ENCODE assay signal across 8 cellular contexts in the genomic region with DNA sequence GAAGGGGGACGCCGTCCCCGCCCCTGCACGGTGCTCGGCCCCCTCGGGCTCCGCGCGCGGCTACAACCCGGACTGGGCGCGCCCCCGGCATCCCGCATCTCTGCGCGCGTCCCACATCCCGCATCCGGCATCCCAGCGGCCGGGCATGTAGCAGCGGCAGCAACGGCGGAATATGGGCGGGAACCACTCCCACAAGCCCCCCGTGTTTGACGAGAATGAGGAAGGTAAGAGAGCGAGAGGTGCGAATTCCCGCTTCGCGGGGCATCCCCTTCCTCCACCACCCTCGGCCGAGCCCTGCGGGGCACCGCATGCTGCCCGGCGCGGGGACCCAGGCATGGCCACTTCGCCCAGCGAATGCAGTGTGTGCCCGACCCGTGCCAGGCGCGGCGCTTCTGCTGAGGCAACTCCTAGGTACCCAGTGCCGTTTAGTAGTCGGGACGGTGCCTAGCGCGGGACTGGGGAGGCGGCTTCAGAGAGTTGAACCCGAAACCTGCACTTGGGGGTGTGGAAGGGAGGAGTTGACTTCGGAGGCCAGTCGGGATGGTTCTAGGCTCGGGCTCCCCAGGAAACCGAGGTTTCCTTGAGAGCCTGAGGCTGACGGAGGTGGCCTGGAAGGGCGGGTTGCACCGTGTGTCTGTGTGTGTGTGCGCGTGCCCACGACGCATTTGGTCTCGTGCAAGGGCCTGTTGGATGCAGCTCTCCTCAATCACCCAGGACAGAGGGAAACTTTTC. TPM values are rescaled to one million over a fixed set of nuclear protein-coding genes. Genes with fewer than 3 reads are reported as not detected.
DNase-seq lines count a peak whose midpoint lies in the region; ATAC-seq and TF ChIP-seq lines count a peak whose summit lies in the region.

No MANE protein-coding gene starts in this region.

- H3K4me3 ChIP-seq in AG10803 (ENCODE audit: low read length): peak overlapping the region; percentile 73
- no peak overlapping the region for H3K4me3 ChIP-seq in NB4 (ENCODE audit: low read depth, low read length)
- H3K4me3 ChIP-seq in esophagus muscularis mucosa: peak overlapping the region; percentile 62 to 67 (median 65)

- peak overlapping the region; percentile 13 to 56 (median 38) for H3K27ac ChIP-seq in esophagus muscularis mucosa (replicated peaks in 1 of 4)

- no peaks in the 10 kb centered on the region for H3K36me3 Mint-ChIP-seq in nephron progenitor cell (ENCODE audit: low read depth)

- TF ChIP-seq CTCF in AG10803 (conservative IDR thresholded peaks at IDR 0.05; ENCODE audit: low read length) (no peak), NB4 (IDR thresholded peaks at IDR 0.05; ENCODE audit: low read depth, low read length) (no peak), esophagus muscularis mucosa (IDR thresholded peaks at IDR 0.05) (no peak), nephron progenitor cell (IDR thresholded peaks at IDR 0.05) (no peak)

- WGBS in esophagus muscularis mucosa: 0% methylated on average over 4 of the region's 66 CpGs

- H3K4me1 Mint-ChIP-seq in nephron progenitor cell: peaks cover 8% of the 10 kb centered on the region

- H3K9me3 Mint-ChIP-seq in nephron progenitor cell: no peaks in the 10 kb centered on the region

- ATAC-seq in HG02610 (IDR thresholded peaks at IDR 0.05; ENCODE audit: unreplicated experiment) (no peak), GM21367 (IDR thresholded peaks at IDR 0.05; ENCODE audit: unreplicated experiment) (no peak), HG02884 (IDR thresholded peaks at IDR 0.05; ENCODE audit: unreplicated experiment) (no peak), HG03097 (IDR thresholded peaks at IDR 0.05; ENCODE audit: low FRiP score, unreplicated experiment) (no peak)

- H3K27me3 Mint-ChIP-seq in nephron progenitor cell (ENCODE audit: low read depth, poor library complexity): peaks cover 60% of the 10 kb centered on the region

- no peaks in the 10 kb centered on the region for H3K36me3 ChIP-seq in esophagus muscularis mucosa

- no peak overlapping the region for H3K27ac Mint-ChIP-seq in nephron progenitor cell

- H3K4me1 ChIP-seq in esophagus muscularis mucosa: peaks cover 14 to 26% (median 20%) of the 10 kb centered on the region in 4 donors

- peaks cover 0 to 5% (median 0%) of the 10 kb centered on the region in 4 donors for H3K27me3 ChIP-seq in esophagus muscularis mucosa

- DNase-seq in AG10803 (ENCODE audit: low read depth) (peak; percentile 40), NB4 (ENCODE audit: low read depth) (peak; percentile 33), esophagus muscularis mucosa (ENCODE audit: extremely low spot score) (peak; percentile 87), nephron progenitor cell (no peak)

- TF ChIP-seq POLR2A in NB4 (IDR thresholded peaks at IDR 0.05; ENCODE audit: extremely low read depth, insufficient read length) (no peak), esophagus muscularis mucosa (IDR thresholded peaks at IDR 0.05; ENCODE audit: low read depth) (no peak)

- intact Hi-C loops in esophagus muscularis mucosa (cut with DNase I): loop anchor here (5.0 to 10.0 kb wide), 2 partner anchors 90 to 403 kb away; no protein-coding TSS in a partner anchor

- no peak for TF ChIP-seq EP300 in esophagus muscularis mucosa (IDR thresholded peaks at IDR 0.05)

- H3K4me3 Mint-ChIP-seq in nephron progenitor cell: peak overlapping the region; percentile 85

- no peaks in the 10 kb centered on the region for H3K9me3 ChIP-seq in esophagus muscularis mucosa

RNA-seq across cellular contexts. Expression of a gene that starts 0.6 kb away (rescaled TPM):
- total RNA-seq in esophagus muscularis mucosa: 1 to 10 TPM; 1.7 to 3.8 (median 2.7) TPM

RNA-seq across cellular contexts. Expression of a gene that starts 32.6 kb away (rescaled TPM):
- 1 to 10 TPM; 1.2 to 2.3 (median 2.0) TPM for total RNA-seq in esophagus muscularis mucosa
